Comparison of ENCODE assay signal across 8 cellular contexts in the genomic region with DNA sequence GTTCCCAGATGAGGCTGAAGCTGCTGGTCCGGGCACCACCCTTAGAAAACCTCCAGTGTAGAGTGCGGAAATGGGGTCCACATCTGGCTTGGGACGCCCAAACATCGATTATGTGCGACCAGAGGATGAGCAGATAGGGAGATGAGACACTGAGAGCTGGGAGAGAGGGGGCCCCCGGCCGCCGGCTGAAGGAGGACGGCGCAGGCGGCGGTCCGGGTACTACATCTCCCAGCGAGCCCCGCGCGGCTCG. TPM values are rescaled to one million over a fixed set of nuclear protein-coding genes. Genes with fewer than 3 reads are reported as not detected.
DNase-seq lines count a peak whose midpoint lies in the region; ATAC-seq and TF ChIP-seq lines count a peak whose summit lies in the region.

No MANE protein-coding gene starts in this region.

- H3K4me1 Mint-ChIP-seq in activated T-helper 17 cell treated with anti-CD3 and anti-CD28 coated beads, Interleukin-2, amount 50 U/mL, for 72 hours, result peaks cover 5% of the 10 kb centered on the region
- H3K4me1 Mint-ChIP-seq in stimulated activated naive CD8-positive, alpha-beta T cell treated with anti-CD3 and anti-CD28 coated beads, Interleukin-15, amount 100 ng/mL, for 72 hours, result peaks cover 10% of the 10 kb centered on the region

- DNase-seq in cardiac muscle cell (ENCODE audit: low read depth in 1 of 2, low spot score in 1 of 2) (peak in 1 of 2 donors; percentile 58), cardiac septum (ENCODE audit: low spot score) (no peak), NCI-H524 (lab: John Stamatoyannopoulos, UW) (no peak)
- no peak for DNase-seq in stimulated activated naive CD8-positive, alpha-beta T cell treated with anti-CD3 and anti-CD28 coated beads, Interleukin-15, amount 100 ng/mL, for 72 hours
- DNase-seq in activated CD4-positive, alpha-beta T cell treated with anti-CD3 and anti-CD28 coated beads, Interleukin-2, amount 50 U/mL, for 4 hours, result no peak

- no peak overlapping the region for H3K9ac ChIP-seq in iPS-18a (ENCODE audit: low read length)

- peaks cover 31% of the 10 kb centered on the region for H3K27me3 Mint-ChIP-seq in activated T-helper 17 cell treated with anti-CD3 and anti-CD28 coated beads, Interleukin-2, amount 50 U/mL, for 72 hours
- peaks cover 80% of the 10 kb centered on the region for H3K27me3 Mint-ChIP-seq in stimulated activated naive CD8-positive, alpha-beta T cell treated with anti-CD3 and anti-CD28 coated beads, Interleukin-15, amount 100 ng/mL, for 72 hours

- H3K27ac ChIP-seq in cardiac muscle cell (no peak overlapping the region), iPS-18a (ENCODE audit: low read length) (no peak overlapping the region)

- H3K36me3 ChIP-seq in cardiac muscle cell (no peaks in the 10 kb centered on the region), iPS-18a (ENCODE audit: control insufficient read depth, low read depth, low read length) (no peaks in the 10 kb centered on the region)

- H3K9me3 Mint-ChIP-seq in activated T-helper 17 cell treated with anti-CD3 and anti-CD28 coated beads, Interleukin-2, amount 50 U/mL, for 72 hours, result no peaks in the 10 kb centered on the region
- H3K9me3 Mint-ChIP-seq in stimulated activated naive CD8-positive, alpha-beta T cell treated with anti-CD3 and anti-CD28 coated beads, Interleukin-15, amount 100 ng/mL, for 72 hours, result no peaks in the 10 kb centered on the region

- H3K4me3 ChIP-seq in cardiac muscle cell (peak overlapping the region; percentile 46), iPS-18a (ENCODE audit: low read length) (peak overlapping the region; percentile 82)

- intact Hi-C loops in cardiac septum (cut with DNase I), result loop anchor here (5.0 kb wide), 2 partner anchors 83 to 108 kb away; no protein-coding TSS in a partner anchor

- H3K27ac Mint-ChIP-seq in activated T-helper 17 cell treated with anti-CD3 and anti-CD28 coated beads, Interleukin-2, amount 50 U/mL, for 72 hours, result no peak overlapping the region
- no peak overlapping the region for H3K27ac Mint-ChIP-seq in stimulated activated naive CD8-positive, alpha-beta T cell treated with anti-CD3 and anti-CD28 coated beads, Interleukin-15, amount 100 ng/mL, for 72 hours

- H3K4me1 ChIP-seq in cardiac muscle cell (ENCODE audit: low read depth) (no peaks in the 10 kb centered on the region), iPS-18a (ENCODE audit: control insufficient read depth, low read depth, low read length) (peaks cover 7% of the 10 kb centered on the region)

- H3K9me3 ChIP-seq in cardiac muscle cell (ENCODE audit: low read depth), result no peaks in the 10 kb centered on the region
- H3K9me3 ChIP-seq in iPS-18a (ENCODE audit: control insufficient read depth, low read depth, low read length), result no peaks in the 10 kb centered on the region

- no peaks in the 10 kb centered on the region for H3K36me3 Mint-ChIP-seq in activated T-helper 17 cell treated with anti-CD3 and anti-CD28 coated beads, Interleukin-2, amount 50 U/mL, for 72 hours (ENCODE audit: low read depth)

- ATAC-seq in activated T-helper 17 cell treated with anti-CD3 and anti-CD28 coated beads, Interleukin-2, amount 50 U/mL, for 72 hours (replicated peaks), result no peak
- ATAC-seq in stimulated activated naive CD8-positive, alpha-beta T cell treated with anti-CD3 and anti-CD28 coated beads, Interleukin-15, amount 100 ng/mL, for 72 hours, result no peak
- no peak for ATAC-seq in GM18861 (IDR thresholded peaks at IDR 0.05; ENCODE audit: unreplicated experiment)

- H3K27me3 ChIP-seq in cardiac muscle cell, result peaks cover 71% of the 10 kb centered on the region
- H3K27me3 ChIP-seq in iPS-18a (ENCODE audit: control insufficient read depth, insufficient read depth, low read length), result peaks cover 38% of the 10 kb centered on the region

- TF ChIP-seq CTCF in cardiac muscle cell (IDR thresholded peaks at IDR 0.05; ENCODE audit: low read depth, low read length), result peak; percentile 83

- peak overlapping the region; percentile 88 for H3K4me3 Mint-ChIP-seq in activated T-helper 17 cell treated with anti-CD3 and anti-CD28 coated beads, Interleukin-2, amount 50 U/mL, for 72 hours
- H3K4me3 Mint-ChIP-seq in stimulated activated naive CD8-positive, alpha-beta T cell treated with anti-CD3 and anti-CD28 coated beads, Interleukin-15, amount 100 ng/mL, for 72 hours, result peak overlapping the region; percentile 76 to 77

RNA-seq across cellular contexts. Expression of a gene that starts 0.2 kb away (rescaled TPM):
- total RNA-seq in cardiac muscle cell, result 24.5 and 48.7 TPM in 2 replicates
- 12.4 and 13.6 TPM in 2 replicates for polyA plus RNA-seq in cardiac muscle cell
- 10.1 TPM for total RNA-seq in cardiac septum
- total RNA-seq in activated T-helper 17 cell treated with anti-CD3 and anti-CD28 coated beads, Interleukin-2, amount 50 U/mL, for 72 hours, result 1 to 10 TPM; 5.7 to 9.6 TPM

RNA-seq across cellular contexts. Expression of a gene that starts 31.3 kb away (rescaled TPM):
- total RNA-seq in cardiac muscle cell, result 12.6 and 18.3 TPM in 2 replicates
- 16.3 and 20.8 TPM in 2 replicates for polyA plus RNA-seq in cardiac muscle cell
- total RNA-seq in cardiac septum, result 18.5 TPM
- total RNA-seq in activated T-helper 17 cell treated with anti-CD3 and anti-CD28 coated beads, Interleukin-2, amount 50 U/mL, for 72 hours, result 10 to 100 TPM; 38.8 to 64.1 TPM
